In genomic region chr9:100284247-100284646, GRCh38 we compare ENCODE assay signal across 18 cellular contexts.
"Had no signal": no experiment of that assay in that cellular context is flagged by ENCODE, and none has a peak within 500 bp of the region (broad histone marks: within the 10 kb centered on the region; RNA-seq: fewer than 3 reads in every experiment).

No MANE protein-coding gene starts in this region.

- H3K27me3 ChIP-seq: dorsolateral prefrontal cortex, esophagus muscularis mucosa, foreskin keratinocyte, heart right ventricle, left lung had no signal

- DNase-seq: dermis blood vessel endothelial cell; dorsolateral prefrontal cortex; effector CD4-positive, alpha-beta T cell; effector memory CD4-positive, alpha-beta T cell; foreskin keratinocyte; glutamatergic neuron; head of caudate nucleus; heart right ventricle; hippocampal formation; left cardiac atrium; left lung; left ventricle myocardium superior; lower lobe of right lung; mesenchymal stem cell; mucosa of descending colon; naive B cell had no signal

- H3K4me3 ChIP-seq: coronary artery, dorsolateral prefrontal cortex, esophagus muscularis mucosa, heart right ventricle, left lung, lower lobe of right lung, mucosa of descending colon had no signal

- H3K4me1 ChIP-seq: esophagus muscularis mucosa, foreskin keratinocyte, heart right ventricle, left lung, lower lobe of right lung had no signal

- ATAC-seq: foreskin keratinocyte, heart right ventricle, left cardiac atrium, left lung, left ventricle myocardium superior, lower lobe of right lung, mucosa of descending colon had no signal

- H3K27ac ChIP-seq: coronary artery, dorsolateral prefrontal cortex, esophagus muscularis mucosa, foreskin keratinocyte, heart right ventricle, left lung, lower lobe of right lung had no signal
